8 cellular contexts compared by ENCODE assay signal in the genomic region with DNA sequence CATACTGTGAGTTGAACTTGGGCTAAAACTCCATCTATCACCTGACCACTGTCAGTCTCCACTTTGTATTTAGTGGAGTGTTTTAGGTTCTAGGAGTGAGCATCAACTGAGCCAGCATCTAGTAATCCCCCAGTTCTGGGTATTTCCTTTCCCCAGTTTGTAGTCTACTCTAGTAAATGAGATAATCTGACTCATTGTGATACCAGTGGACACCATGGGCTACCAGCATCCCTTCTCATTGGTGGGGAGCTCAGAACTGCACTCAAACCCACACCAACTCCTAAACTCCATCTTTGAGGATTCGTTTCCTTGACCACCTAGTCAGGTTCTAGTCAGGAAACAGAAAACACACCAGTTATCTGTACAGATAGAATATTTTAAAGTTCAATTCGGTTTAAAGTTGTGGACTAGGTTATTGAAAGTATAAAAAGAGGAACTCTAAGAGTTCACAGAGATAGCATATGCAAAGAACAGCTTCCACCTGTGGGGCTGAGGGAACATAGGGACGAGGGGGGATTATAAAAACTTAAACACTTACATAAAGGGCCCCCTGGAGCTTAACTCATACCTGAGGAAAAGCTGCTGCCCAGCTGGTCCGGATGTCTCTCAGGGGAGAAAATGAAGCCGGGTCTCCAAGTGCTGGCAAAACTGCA. TPM values are rescaled to one million over a fixed set of nuclear protein-coding genes. Genes with fewer than 3 reads are reported as not detected.
DNase-seq lines count a peak whose midpoint lies in the region; ATAC-seq lines count a peak whose summit lies in the region.

No MANE protein-coding gene starts in this region.

- no peak overlapping the region for H3K56ac ChIP-seq in mesendoderm (ENCODE audit: low read length)

- H3K27me3 ChIP-seq in mesendoderm (ENCODE audit: insufficient read depth, low read length, poor library complexity) = no peaks in the 10 kb centered on the region

- H3K79me1 ChIP-seq in mesendoderm (ENCODE audit: low read length) = no peaks in the 10 kb centered on the region

- H3K4me1 ChIP-seq in mesendoderm (ENCODE audit: control insufficient read depth, low read depth, low read length) = no peaks in the 10 kb centered on the region

- peak; percentile 54 for DNase-seq in germinal center (ENCODE audit: low spot score)
- DNase-seq in mesendoderm = no peak
- DNase-seq in NCI-H510A (lab: John Stamatoyannopoulos, UW) = no peak
- no peak for DNase-seq in stimulated activated CD4-positive, alpha-beta T cell treated with anti-CD3 and anti-CD28 coated beads, Interleukin-4, amount 100 ng/mL, for 4 hours
- DNase-seq in NOMO-1 (lab: John Stamatoyannopoulos, UW; ENCODE audit: unreplicated experiment in 2 of 2) = no peak

- H3K4me2 ChIP-seq in mesendoderm (ENCODE audit: low read length) = no peak overlapping the region

- H2BK15ac ChIP-seq in mesendoderm (replicated peaks; ENCODE audit: low read depth) = no peak overlapping the region

- H3K36me3 ChIP-seq in mesendoderm (ENCODE audit: control insufficient read depth, insufficient read depth, low read length) = no peaks in the 10 kb centered on the region

- H4K5ac ChIP-seq in mesendoderm (ENCODE audit: low read length) = no peak overlapping the region

- peak; percentile 82 for ATAC-seq in GM18861 (IDR thresholded peaks at IDR 0.05; ENCODE audit: unreplicated experiment)
- ATAC-seq in GM21529 (IDR thresholded peaks at IDR 0.05; ENCODE audit: unreplicated experiment) = peak; percentile 94
- peak; percentile 87 for ATAC-seq in HG03457 (IDR thresholded peaks at IDR 0.05; ENCODE audit: unreplicated experiment)

- H4K8ac ChIP-seq in mesendoderm (ENCODE audit: low read depth, low read length) = no peak overlapping the region

- H3K9ac ChIP-seq in mesendoderm (ENCODE audit: low read length) = no peak overlapping the region

- no peaks in the 10 kb centered on the region for H3K79me2 ChIP-seq in mesendoderm (ENCODE audit: control insufficient read depth, insufficient read depth, low read length)

- H3K4ac ChIP-seq in mesendoderm (ENCODE audit: low read depth, low read length) = no peak overlapping the region

- no peak overlapping the region for H3K18ac ChIP-seq in mesendoderm (ENCODE audit: low read length)

- no peak overlapping the region for H2BK5ac ChIP-seq in mesendoderm (ENCODE audit: low read length)

- no peak overlapping the region for H2AK5ac ChIP-seq in mesendoderm (ENCODE audit: low read length)

- no peak overlapping the region for H3K27ac ChIP-seq in mesendoderm (ENCODE audit: low read depth, low read length)

- H2BK120ac ChIP-seq in mesendoderm (ENCODE audit: low read depth, low read length) = no peak overlapping the region

- no CpG with 5 or more reads among the region's 5 CpGs for WGBS in mesendoderm (ENCODE audit: extremely low coverage, insufficient coverage, low lambda C conversion rate)

- no peak overlapping the region for H3K4me3 ChIP-seq in mesendoderm (ENCODE audit: low read length)

- no peak overlapping the region for H3K23ac ChIP-seq in mesendoderm (ENCODE audit: low read length)

RNA-seq across cellular contexts. Expression of a gene that starts 36.0 kb away (rescaled TPM):
- 37.0 TPM for polyA plus RNA-seq in mesendoderm (2013, experiment 1 of 2)
- 37.0 TPM for polyA plus RNA-seq in mesendoderm (2013, experiment 2 of 2)
